Comparison of ENCODE assay signal across 18 cellular contexts in genomic region chr21:27725916-27726315, GRCh38.
A peak's percentile ranks its signal among the peaks of the same experiment; 100 is the strongest.
DNase-seq lines count a peak whose midpoint lies in the region; ATAC-seq, FAIRE-seq and TF ChIP-seq lines count a peak whose summit lies in the region.
"Had no signal": no experiment of that assay in that cellular context is flagged by ENCODE, and none has a peak within 500 bp of the region (broad histone marks: within the 10 kb centered on the region; RNA-seq: fewer than 3 reads in every experiment).

No MANE protein-coding gene starts in this region.

- no peaks in the 10 kb centered on the region for H3K9me3 ChIP-seq in IMR-90 (ENCODE audit: control insufficient read depth, insufficient read depth, low read length)
- peaks cover 0 to 4% of the 10 kb centered on the region in 2 donors for H3K9me3 ChIP-seq in left lung
- H3K9me3 ChIP-seq in GM23248 (ENCODE audit: low read depth) = no peaks in the 10 kb centered on the region

- no peaks in the 10 kb centered on the region for H3K9me2 ChIP-seq in GM23248 (ENCODE audit: insufficient read depth)

- H2BK5ac ChIP-seq in IMR-90 (ENCODE audit: low read depth, low read length, poor library complexity, severe bottlenecking) = no peak overlapping the region

- H3K79me2 ChIP-seq in GM23248 (ENCODE audit: insufficient read depth) = no peaks in the 10 kb centered on the region

- no peak for TF ChIP-seq RAD21 in IMR-90 (IDR thresholded peaks at IDR 0.05; ENCODE audit: low read length)

- POLR2A ChIA-PET in IMR-90 (lab: Charles Lee; ENCODE audit: unreplicated experiment) = no interaction called here

- BruUV-seq in IMR-90 (replicated peaks; lab: Mats Ljungman, UMichigan) = no TSS peak

- no peaks in the 10 kb centered on the region for H3K27me3 ChIP-seq in IMR-90 (ENCODE audit: control insufficient read depth, insufficient read depth, low read length)
- no peaks in the 10 kb centered on the region for H3K27me3 ChIP-seq in left lung
- H3K27me3 ChIP-seq in GM23248 (replicated peaks; ENCODE audit: insufficient read depth) = no peaks in the 10 kb centered on the region
- H3K27me3 ChIP-seq: BLaER1 treated with 17β-estradiol and CSF1 and Interleukin-3, amounts not matched to agents 10 nM and 100 nM had no signal

- FAIRE-seq in urothelium cell line (lab: Jason Lieb, UNC) = no peak

- H4K5ac ChIP-seq in IMR-90 (ENCODE audit: low read depth, low read length) = no peak overlapping the region; the same call in 1 of the 2 replicates

- peak; percentile 45 for DNase-seq in IMR-90
- peak; percentile 4 for DNase-seq in astrocyte of the spinal cord (ENCODE audit: low read depth, low spot score)
- no peak for DNase-seq in left lung
- DNase-seq in skeletal muscle cell (ENCODE audit: low read depth) = peak; percentile 16
- DNase-seq in germinal center (ENCODE audit: low spot score) = no peak
- no peak for DNase-seq in urothelium cell line (ENCODE audit: low spot score)
- no peak for DNase-seq in GM23248
- DNase-seq: CD8-positive, alpha-beta memory T cell; DMS53; HCEC 1CT; NCI-H1417; NCI-H187 treated with DMSO at 0.1 percent for 48 hours; NCI-H2227 treated with DMSO at 0.1 percent for 48 hours; NCI-H510A treated with DMSO at 0.1 percent for 48 hours; NCI-H774; Right ventricle myocardium superior had no signal

- no peak overlapping the region for H4K8ac ChIP-seq in IMR-90 (ENCODE audit: low read depth in 2 of 2, low read length in 2 of 2)

- no peaks in the 10 kb centered on the region; the same call in 1 of the 2 replicates for H3K9me1 ChIP-seq in IMR-90 (ENCODE audit: insufficient read depth, low read length)

- H3K4me3 ChIP-seq in IMR-90 (ENCODE audit: insufficient read depth, low read depth, low read length) (no peak overlapping the region), astrocyte of the spinal cord (ENCODE audit: low read depth, low read length) (no peak overlapping the region), left lung (no peak overlapping the region), skeletal muscle cell (ENCODE audit: low read depth, low read length) (no peak overlapping the region), GM23248 (no peak overlapping the region)
- H3K4me3 ChIP-seq: BLaER1 treated with 17β-estradiol and CSF1 and Interleukin-3, amounts not matched to agents 10 nM and 100 nM had no signal

- ATAC-seq in IMR-90 (ENCODE audit: low read depth) = peak; percentile 54
- peak; percentile 48 for ATAC-seq in left lung
- no peak for ATAC-seq in GM21381 (IDR thresholded peaks at IDR 0.05; ENCODE audit: unreplicated experiment)

- no peak for TF ChIP-seq POLR2A in IMR-90 (IDR thresholded peaks at IDR 0.05; ENCODE audit: low read depth, low read length)

- H4K20me1 ChIP-seq in IMR-90 (ENCODE audit: insufficient read depth, low read length) (no peaks in the 10 kb centered on the region), GM23248 (ENCODE audit: insufficient read depth) (no peaks in the 10 kb centered on the region)
- H4K20me1 ChIP-seq: BLaER1 treated with 17β-estradiol and CSF1 and Interleukin-3, amounts not matched to agents 10 nM and 100 nM had no signal

- intact Hi-C loops in IMR-90 (cut with micrococcal nuclease) = no loop called here
- intact Hi-C loops in left lung (cut with DNase I) = no loop called here

- CTCF ChIA-PET in IMR-90 (lab: Yijun Ruan, JAX) = interaction anchor here (0.5 kb wide), 1 partner anchor 301 kb away, joined by 5 read pairs; no protein-coding TSS in a partner anchor

- no peak overlapping the region for H2AFZ ChIP-seq in IMR-90 (replicated peaks; ENCODE audit: low read length, poor library complexity)
- H2AFZ ChIP-seq in GM23248 = no peak overlapping the region

- 43% methylated on average over 1 of the region's 1 CpG; no CpG with 5 or more reads in 1 of the 2 experiments for WGBS in IMR-90 (ENCODE audit: extremely low coverage in 2 of 2, insufficient read length in 1 of 2), 2 experiments
- 35 to 41% methylated on average over 1 of the region's 1 CpG for WGBS in GM23248 (ENCODE audit: low coverage in 1 of 2, low lambda C conversion rate in 2 of 2, missing lambda C conversion rate in 2 of 2), 2 experiments

- TF ChIP-seq CTCF in IMR-90 (conservative IDR thresholded peaks at IDR 0.05; ENCODE audit: low read depth, low read length) (no peak), astrocyte of the spinal cord (IDR thresholded peaks at IDR 0.05; ENCODE audit: low read depth, low read length) (no peak), left lung (IDR thresholded peaks at IDR 0.05) (no peak)

- no peak overlapping the region for H2BK120ac ChIP-seq in IMR-90 (ENCODE audit: low read depth, low read length)

- H3K36me3 ChIP-seq in IMR-90 (ENCODE audit: control insufficient read depth, insufficient read depth, low read length) (no peaks in the 10 kb centered on the region), left lung (no peaks in the 10 kb centered on the region), GM23248 (ENCODE audit: low read depth) (no peaks in the 10 kb centered on the region)
- H3K36me3 ChIP-seq: BLaER1 treated with 17β-estradiol and CSF1 and Interleukin-3, amounts not matched to agents 10 nM and 100 nM had no signal

- no peaks in the 10 kb centered on the region for H3K79me1 ChIP-seq in IMR-90 (ENCODE audit: low read depth in 1 of 2, low read length in 2 of 2)

- H2AK5ac ChIP-seq in IMR-90 (ENCODE audit: low read depth, low read length) = no peak overlapping the region

- no peak overlapping the region for H2BK20ac ChIP-seq in IMR-90 (ENCODE audit: low read depth, low read length)

- in situ Hi-C loops in IMR-90 (cut with MboI; ENCODE audit: low sequenced_read_pairs) (no loop called here), astrocyte of the spinal cord (cut with HindIII; ENCODE audit: low sequenced_read_pairs) (no loop called here), GM23248 (cut with MboI) (no loop called here)

- 0 out of 3 replicates have a peak overlapping the region, but pooled peaks have one; percentile 10 for H2BK15ac ChIP-seq in IMR-90 (ENCODE audit: low read depth, low read length)

- H2AK9ac ChIP-seq in IMR-90 (replicated peaks; ENCODE audit: low read depth, low read length, poor library complexity) = no peak overlapping the region

- no peak overlapping the region for H3K4ac ChIP-seq in IMR-90 (ENCODE audit: low read depth, low read length)

- no peak overlapping the region for H3K14ac ChIP-seq in IMR-90 (replicated peaks; ENCODE audit: low read depth, low read length)

- no peaks in the 10 kb centered on the region for H3F3A ChIP-seq in GM23248 (ENCODE audit: insufficient read depth)

- H3K4me2 ChIP-seq in IMR-90 (ENCODE audit: low read depth, low read length) (peak overlapping the region; percentile 17; the same call in 1 of the 2 replicates), GM23248 (ENCODE audit: unreplicated experiment) (no peak overlapping the region)
- H3K4me2 ChIP-seq: BLaER1 treated with 17β-estradiol and CSF1 and Interleukin-3, amounts not matched to agents 10 nM and 100 nM had no signal

- no peak overlapping the region for H3K9ac ChIP-seq in IMR-90 (ENCODE audit: low read depth, low read length)
- no peak overlapping the region for H3K9ac ChIP-seq in GM23248
- H3K9ac ChIP-seq: BLaER1 treated with 17β-estradiol and CSF1 and Interleukin-3, amounts not matched to agents 10 nM and 100 nM had no signal

- no peak overlapping the region for H3K23ac ChIP-seq in IMR-90 (ENCODE audit: low read depth, low read length)

- dilution Hi-C loops in IMR-90 (cut with HindIII; ENCODE audit: low sequenced_read_pairs, unreplicated experiment) = no loop called here

- H3K27ac ChIP-seq in IMR-90 (ENCODE audit: insufficient read depth, low read length) (no peak overlapping the region; the same call in 1 of the 2 replicates), left lung (no peak overlapping the region), GM23248 (no peak overlapping the region)
- H3K27ac ChIP-seq: BLaER1 treated with 17β-estradiol and CSF1 and Interleukin-3, amounts not matched to agents 10 nM and 100 nM had no signal

- H3K56ac ChIP-seq in IMR-90 (ENCODE audit: extremely low read depth, insufficient read depth, low read length) = no peak overlapping the region

- H3K4me1 ChIP-seq in IMR-90 (ENCODE audit: control insufficient read depth, insufficient read depth, low read length) (peaks cover 4% of the 10 kb centered on the region), left lung (no peaks in the 10 kb centered on the region), GM23248 (ENCODE audit: insufficient read depth) (no peaks in the 10 kb centered on the region)
- H3K4me1 ChIP-seq: BLaER1 treated with 17β-estradiol and CSF1 and Interleukin-3, amounts not matched to agents 10 nM and 100 nM had no signal

- no peak overlapping the region for H4K91ac ChIP-seq in IMR-90 (ENCODE audit: insufficient read depth, low read depth, low read length)

- no peak overlapping the region for H3K18ac ChIP-seq in IMR-90 (ENCODE audit: low read depth, low read length)

TF ChIP-seq in IMR-90, 13 proteins besides CTCF, POLR2A, EP300 and RAD21:
- TF ChIP-seq, protein P1, sequence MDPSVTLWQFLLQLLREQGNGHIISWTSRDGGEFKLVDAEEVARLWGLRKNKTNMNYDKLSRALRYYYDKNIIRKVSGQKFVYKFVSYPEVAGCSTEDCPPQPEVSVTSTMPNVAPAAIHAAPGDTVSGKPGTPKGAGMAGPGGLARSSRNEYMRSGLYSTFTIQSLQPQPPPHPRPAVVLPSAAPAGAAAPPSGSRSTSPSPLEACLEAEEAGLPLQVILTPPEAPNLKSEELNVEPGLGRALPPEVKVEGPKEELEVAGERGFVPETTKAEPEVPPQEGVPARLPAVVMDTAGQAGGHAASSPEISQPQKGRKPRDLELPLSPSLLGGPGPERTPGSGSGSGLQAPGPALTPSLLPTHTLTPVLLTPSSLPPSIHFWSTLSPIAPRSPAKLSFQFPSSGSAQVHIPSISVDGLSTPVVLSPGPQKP (IDR thresholded peaks at IDR 0.05; ENCODE audit: borderline replicate concordance, low read depth, low read length) = no peak
- TF ChIP-seq MAFK (IDR thresholded peaks at IDR 0.05; ENCODE audit: low read depth, low read length) = no peak
- TF ChIP-seq BHLHE40 (IDR thresholded peaks at IDR 0.05; ENCODE audit: low read depth, low read length) = no peak
- TF ChIP-seq SMC3 (IDR thresholded peaks at IDR 0.05; ENCODE audit: low read depth, low read length) = no peak

Comparison
In these comparisons a context has a peak if more than half of its experiments do, and no peak if none do; other contexts are left out.
1. DNase-seq: peak in IMR-90 (single experiment), astrocyte of the spinal cord (single experiment) and skeletal muscle cell (single experiment); none in left lung (0 of 2), germinal center (single experiment), urothelium cell line (single experiment) and GM23248 (single experiment).